In the genomic region with DNA sequence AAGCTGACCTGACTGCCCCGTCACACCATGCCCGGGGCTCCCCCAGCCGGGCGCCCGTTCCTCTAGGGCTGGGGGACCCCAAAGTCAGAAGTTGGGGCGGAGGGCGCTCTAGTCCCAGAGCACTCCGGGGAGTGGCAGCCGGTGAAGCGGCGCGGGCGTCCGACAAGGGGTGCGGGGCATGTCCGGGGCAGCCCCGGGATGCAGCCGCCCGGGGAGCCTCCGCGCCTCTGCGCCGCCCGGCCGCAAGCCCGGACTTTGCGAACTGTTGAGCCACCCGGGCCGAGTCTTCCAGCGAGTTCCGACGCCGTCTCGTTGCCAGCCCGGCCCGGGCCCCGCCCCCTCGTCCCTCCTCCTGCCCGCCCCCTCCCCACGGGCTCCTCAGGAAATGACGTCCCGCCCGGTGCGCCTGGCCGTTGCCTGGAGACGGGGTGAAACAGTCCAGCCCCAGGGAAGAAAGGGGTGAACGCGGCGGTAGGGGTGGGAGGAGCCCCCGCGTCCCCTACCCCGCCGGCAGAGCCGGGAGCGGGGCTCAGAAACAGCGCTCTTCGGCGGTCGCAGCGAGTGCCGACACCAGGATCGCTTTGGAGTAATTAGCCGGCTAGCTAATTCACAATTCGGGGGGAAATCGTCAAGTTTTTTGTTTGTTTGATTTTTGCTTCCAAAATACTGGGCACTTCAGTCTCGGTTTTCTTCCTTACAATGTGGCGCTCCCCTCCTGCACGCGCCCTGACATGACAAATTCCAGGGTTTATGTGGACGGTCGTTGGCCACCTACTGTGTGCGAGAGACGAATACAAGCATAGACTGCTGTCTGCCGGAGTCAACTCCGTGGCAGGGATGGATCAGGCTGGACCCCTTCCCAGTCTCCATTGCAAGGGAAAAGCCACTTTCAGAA, we compare ENCODE assay signal across 8 cellular contexts. TPM values are rescaled to one million over a fixed set of nuclear protein-coding genes. Genes with fewer than 3 reads are reported as not detected.
DNase-seq lines count a peak whose midpoint lies in the region; ATAC-seq, FAIRE-seq and TF ChIP-seq lines count a peak whose summit lies in the region.

A gene (minus strand): TSS at position 287 of the 895 bp plus-strand sequence. CDS start 672 bp downstream, outside the sequence.

- ATAC-seq in A549, result peak; percentile 80 to 86
- peak; percentile 84 for ATAC-seq in GM18909 (IDR thresholded peaks at IDR 0.05; ENCODE audit: poor library complexity, unreplicated experiment)
- ATAC-seq in HG03354 (IDR thresholded peaks at IDR 0.05; ENCODE audit: poor library complexity, severe bottlenecking, unreplicated experiment), result peak; percentile 91
- peak; percentile 94 for ATAC-seq in left lung

- no peak for TF ChIP-seq CTCF in A549 (IDR thresholded peaks at IDR 0.05)
- TF ChIP-seq CTCF in left lung (IDR thresholded peaks at IDR 0.05), result no peak

- 0 out of 5 replicates have a peak, but pooled peaks of 1 of the 2 experiments have one; percentile 10 for TF ChIP-seq RAD21 in A549 (conservative IDR thresholded peaks at IDR 0.05 in 1 of 2, IDR thresholded peaks at IDR 0.05 in 1 of 2)

- no peaks in the 10 kb centered on the region for H3K36me3 ChIP-seq in left lung

- intact Hi-C loops in left lung (cut with DNase I), result no loop called here

- WGBS in A549 (ENCODE audit: missing lambda C conversion rate), result under 1% methylated on average over 28 of the region's 75 CpGs

- CTCF ChIA-PET in A549 (lab: Yijun Ruan, JAX), result interaction anchor here (0.7 to 10.7 kb wide), 22 partner anchors 10 to 156 kb away, joined by 3 to 104 read pairs (median 4); no protein-coding TSS in a partner anchor

- no peak for FAIRE-seq in A549 (lab: Jason Lieb, UNC)

- H3K27ac ChIP-seq in A549, result peak within 1 kb of the TSS; percentile 65 to 88
- peak within 1 kb of the TSS in 1 of 2 donors; percentile 68 for H3K27ac ChIP-seq in left lung

- H3K4me2 ChIP-seq in A549, result peak within 1 kb of the TSS; percentile 99

- POLR2A ChIA-PET in A549 (lab: Yijun Ruan, JAX), result interaction anchor here (1.1 to 5.8 kb wide), 2 partner anchors 22 to 82 kb away, joined by 3 to 45 read pairs; a partner anchor contains a TSS

- peaks cover 21 to 87% of the 10 kb centered on the region in 2 donors for H3K27me3 ChIP-seq in left lung

- peak; percentile 84 to 96 for DNase-seq in A549 (ENCODE audit: low read depth in 1 of 2, low spot score in 1 of 2)
- DNase-seq in NCI-H526 (lab: John Stamatoyannopoulos, UW), result peak; percentile 45 to 88
- peak; percentile 83 to 87 for DNase-seq in activated CD4-positive, alpha-beta T cell treated with anti-CD3 and anti-CD28 coated beads, Interleukin-2, amount 50 U/mL, for 4 hours
- peak; percentile 94 for DNase-seq in dermis blood vessel endothelial cell
- peak; percentile 94 to 97 for DNase-seq in left lung
- peak; percentile 88 for DNase-seq in stimulated activated CD4-positive, alpha-beta T cell treated with anti-CD3 and anti-CD28 coated beads, Interleukin-1b, Interleukin-23, amount 100 ng/mL, for 4 hours (ENCODE audit: low read depth in 2 of 2)

- H3K9me3 ChIP-seq in A549 (no peaks in the 10 kb centered on the region), left lung (no peaks in the 10 kb centered on the region)

- TF ChIP-seq POLR2A in A549 (IDR thresholded peaks at IDR 0.05; ENCODE audit: low read length), result peak; percentile 47

- TF ChIP-seq EP300 in A549 (IDR thresholded peaks at IDR 0.05), result no peak

- H3K4me1 ChIP-seq in A549 (peaks cover 27% of the 10 kb centered on the region), left lung (peaks cover 3 to 26% of the 10 kb centered on the region in 2 donors)

- H3K4me3 ChIP-seq in A549 (peak within 1 kb of the TSS; percentile 77), left lung (peak within 1 kb of the TSS; percentile 52 to 53)

TF ChIP-seq in A549, 52 proteins besides CTCF, POLR2A, EP300 and RAD21:
- TF ChIP-seq MAZ (IDR thresholded peaks at IDR 0.05; ENCODE audit: borderline replicate concordance, low read depth, low read length) (0 out of 2 replicates have a peak, but pooled peaks have one; percentile 33), JUN (IDR thresholded peaks at IDR 0.05) (peak in 1 of 2 experiments; percentile 40; a peak in 1 of 5 replicates), NFE2L2 (conservative IDR thresholded peaks at IDR 0.05; ENCODE audit: low read length) (no peak), CBX8 (IDR thresholded peaks at IDR 0.05) (peak; percentile 88), ZFP36 (IDR thresholded peaks at IDR 0.05; ENCODE audit: borderline replicate concordance, partially characterized antibody) (peak; percentile 21)
- TF ChIP-seq, protein P1, sequence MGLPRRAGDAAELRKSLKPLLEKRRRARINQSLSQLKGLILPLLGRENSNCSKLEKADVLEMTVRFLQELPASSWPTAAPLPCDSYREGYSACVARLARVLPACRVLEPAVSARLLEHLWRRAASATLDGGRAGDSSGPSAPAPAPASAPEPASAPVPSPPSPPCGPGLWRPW (IDR thresholded peaks at IDR 0.05), result no peak

RNA-seq across cellular contexts. Expression of the gene that starts here (rescaled TPM):
- polyA plus RNA-seq in A549 (2011; rRNA removed), result 1.2 and 1.5 TPM in 2 replicates
- 2.1 and 3.1 TPM in 2 replicates for polyA plus RNA-seq in A549 (2012; cell fraction: cytosol; rRNA removed)
- 12.6 and 13.9 TPM in 2 replicates for polyA plus RNA-seq in A549 (2012; cell fraction: nucleus; rRNA removed)
- polyA plus RNA-seq in A549 (2017; fragmentation: RNase III; extraction: RNeasy Plus Mini Kit Qiagen cat#74134 plus additional on column Dnase treatment), result 2.7 to 3.2 TPM (median 2.9 TPM) in 3 replicates
- polyA minus RNA-seq in A549 (2011; rRNA and poly(A)+ RNA removed), result 1.3 and 2.1 TPM in 2 replicates
- total RNA-seq in dermis blood vessel endothelial cell, result 0.09 and 0.17 TPM in 2 replicates
- 1 to 10 TPM; 5.1 to 6.8 TPM for total RNA-seq in left lung

Comparison
In these comparisons a context has a peak if more than half of its experiments do, and no peak if none do; other contexts are left out.
1. Peak in DNase-seq in dermis blood vessel endothelial cell; RNA of the gene not detected or under 1 TPM.